ENCODE assay signal across 14 cellular contexts in the genomic region with DNA sequence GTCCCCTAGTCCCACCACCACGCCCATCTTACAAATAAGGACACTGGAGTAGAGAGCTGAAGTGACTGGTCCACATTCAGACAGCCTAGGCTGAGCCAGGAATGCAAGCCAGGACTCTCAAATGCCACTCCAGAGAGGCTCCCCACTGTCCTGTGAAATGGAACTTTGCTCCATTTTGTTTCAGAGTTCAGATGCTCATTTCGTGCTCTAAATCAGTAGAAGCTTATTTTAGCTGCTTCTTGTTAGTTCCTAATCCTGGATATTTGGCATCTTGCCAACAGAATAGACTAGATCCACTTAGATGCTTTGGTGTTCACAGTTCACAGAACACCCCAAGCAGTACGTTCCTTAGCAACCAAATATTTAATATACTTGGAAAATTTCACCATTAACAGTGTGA. TPM values are rescaled to one million over a fixed set of nuclear protein-coding genes. Genes with fewer than 3 reads are reported as not detected.
DNase-seq lines count a peak whose midpoint lies in the region; ATAC-seq and TF ChIP-seq lines count a peak whose summit lies in the region.
"Had no signal": no experiment of that assay in that cellular context is flagged by ENCODE, and none has a peak within 500 bp of the region (broad histone marks: within the 10 kb centered on the region; RNA-seq: fewer than 3 reads in every experiment).

No MANE protein-coding gene starts in this region.

- H3K27me3 ChIP-seq in fibroblast of lung (ENCODE audit: control insufficient read depth, insufficient read depth, low read length) = no peaks in the 10 kb centered on the region

- H3K9me3 ChIP-seq in fibroblast of lung (ENCODE audit: control insufficient read depth, insufficient read depth, low read depth, low read length) = no peaks in the 10 kb centered on the region

- peaks cover 3% of the 10 kb centered on the region for H3K36me3 ChIP-seq in fibroblast of lung (ENCODE audit: control insufficient read depth, insufficient read depth, low read length)

- no peak overlapping the region for H3K4me2 ChIP-seq in fibroblast of lung (ENCODE audit: extremely low read depth, insufficient read depth, low read length)

- H2AFZ ChIP-seq in fibroblast of lung (ENCODE audit: low read length) = no peak overlapping the region

- ATAC-seq in HG03460 (IDR thresholded peaks at IDR 0.05; ENCODE audit: unreplicated experiment) = no peak
- ATAC-seq: naive thymus-derived CD4-positive, alpha-beta T cell had no signal

- no peak overlapping the region for H3K9ac ChIP-seq in fibroblast of lung (ENCODE audit: insufficient read depth, low read length)

- peak overlapping the region in 1 of 3 experiments; percentile 24 for H3K4me3 Mint-ChIP-seq in nephron
- H3K4me3 Mint-ChIP-seq: naive thymus-derived CD4-positive, alpha-beta T cell had no signal

- H3K27ac Mint-ChIP-seq in nephron = peak overlapping the region; percentile 82 to 88 (median 87)

- no peaks in the 10 kb centered on the region for H4K20me1 ChIP-seq in fibroblast of lung (ENCODE audit: control insufficient read depth, extremely low read depth, insufficient read depth, low read length)

- H3K36me3 Mint-ChIP-seq in nephron (ENCODE audit: low read depth) = peaks cover 46% of the 10 kb centered on the region

- H3K27ac ChIP-seq in fibroblast of lung (ENCODE audit: insufficient read depth, low read length) = no peak overlapping the region
- H3K27ac ChIP-seq: epithelial cell of prostate had no signal

- H3K4me1 Mint-ChIP-seq in nephron = peaks cover 23% of the 10 kb centered on the region
- H3K4me1 Mint-ChIP-seq: naive thymus-derived CD4-positive, alpha-beta T cell had no signal

- H3K9me3 Mint-ChIP-seq in nephron = no peaks in the 10 kb centered on the region
- H3K9me3 Mint-ChIP-seq: naive thymus-derived CD4-positive, alpha-beta T cell had no signal

- H3K4me3 ChIP-seq in fibroblast of lung (replicated peaks in 1 of 4; ENCODE audit: control extremely low read depth in 1 of 4, insufficient read depth in 1 of 4, low read depth in 3 of 4, low read length in 4 of 4) = no peak overlapping the region

- peaks cover 7% of the 10 kb centered on the region for H3K27me3 Mint-ChIP-seq in nephron (ENCODE audit: low read depth)
- H3K27me3 Mint-ChIP-seq: naive thymus-derived CD4-positive, alpha-beta T cell had no signal

- no peaks in the 10 kb centered on the region for H3K79me2 ChIP-seq in fibroblast of lung (ENCODE audit: control insufficient read depth, insufficient read depth, low read length)

- H3K4me1 ChIP-seq in fibroblast of lung (ENCODE audit: control insufficient read depth, extremely low read depth, insufficient read depth, low read length) = no peaks in the 10 kb centered on the region

- DNase-seq in Ammon's horn (ENCODE audit: low spot score) (peak; percentile 54), NCI-H2227 (lab: John Stamatoyannopoulos, UW; ENCODE audit: unreplicated experiment) (peak; percentile 65), fibroblast of lung (ENCODE audit: low read depth in 2 of 2) (peak; percentile 6 to 49), AML-193 (lab: John Stamatoyannopoulos, UW) (no peak), NCI-H128 (lab: John Stamatoyannopoulos, UW; ENCODE audit: unreplicated experiment) (no peak), SW 1271 (lab: John Stamatoyannopoulos, UW) (no peak)
- DNase-seq: activated gamma-delta T cell; DMS153; naive thymus-derived CD4-positive, alpha-beta T cell; OCI-M1 had no signal

- TF ChIP-seq CTCF in fibroblast of lung (conservative IDR thresholded peaks at IDR 0.05 in 1 of 2, IDR thresholded peaks at IDR 0.05 in 1 of 2; ENCODE audit: low read depth in 1 of 2, low read length in 2 of 2) (no peak), nephron (IDR thresholded peaks at IDR 0.05; ENCODE audit: unreplicated experiment in 3 of 3) (no peak)

RNA-seq across cellular contexts. Expression of a gene that starts 7.4 kb away (rescaled TPM):
- total RNA-seq in fibroblast of lung = 0.17 and 0.26 TPM in 2 replicates
- 0.05 TPM in 1 of 2 replicates, not detected in the other for polyA plus RNA-seq in fibroblast of lung
- 0.06 TPM in 1 of 2 replicates, not detected in the other for polyA plus RNA-seq in fibroblast of lung (2012)
- not detected in 2 replicates for polyA minus RNA-seq in fibroblast of lung (ENCODE audit: low replicate concordance)
- total RNA-seq: HT1080 had no signal
- polyA plus RNA-seq: naive thymus-derived CD4-positive, alpha-beta T cell had no signal

RNA-seq across cellular contexts. Expression of a gene that starts 48.7 kb away (rescaled TPM):
- total RNA-seq in fibroblast of lung = 21.6 and 25.3 TPM in 2 replicates
- 17.3 and 19.9 TPM in 2 replicates for polyA plus RNA-seq in fibroblast of lung
- polyA plus RNA-seq in fibroblast of lung (2012) = 9.7 and 10.2 TPM in 2 replicates
- polyA minus RNA-seq in fibroblast of lung (ENCODE audit: low replicate concordance) = 6.3 and 25.1 TPM in 2 replicates

RNA-seq across cellular contexts. Expression of a gene that starts 54.8 kb away (rescaled TPM):
- total RNA-seq in fibroblast of lung = 60.4 and 75.0 TPM in 2 replicates
- polyA plus RNA-seq in fibroblast of lung = 54.4 and 63.9 TPM in 2 replicates
- 59.5 and 83.3 TPM in 2 replicates for polyA plus RNA-seq in fibroblast of lung (2012)
- polyA minus RNA-seq in fibroblast of lung (ENCODE audit: low replicate concordance) = 15.4 and 16.3 TPM in 2 replicates

RNA-seq across cellular contexts. Expression of a gene that starts 55.1 kb away (rescaled TPM):
- total RNA-seq in fibroblast of lung = 31.3 and 32.0 TPM in 2 replicates
- polyA plus RNA-seq in fibroblast of lung = 72.2 and 88.9 TPM in 2 replicates
- polyA plus RNA-seq in fibroblast of lung (2012) = 65.7 and 79.4 TPM in 2 replicates
- 2.4 and 2.7 TPM in 2 replicates for polyA minus RNA-seq in fibroblast of lung (ENCODE audit: low replicate concordance)

Comparison
In these comparisons a context has a peak if more than half of its experiments do, and no peak if none do; other contexts are left out.
1. DNase-seq: peak in Ammon's horn (single experiment), NCI-H2227 (single experiment) and fibroblast of lung (2 of 2); none in AML-193 (0 of 2), NCI-H128 (single experiment) and SW 1271 (0 of 2).